In genomic region chr4:117545042-117545441, GRCh38 we compare ENCODE assay signal across 32 cellular contexts.
"Had no signal": no experiment of that assay in that cellular context is flagged by ENCODE, and none has a peak within 500 bp of the region (broad histone marks: within the 10 kb centered on the region; RNA-seq: fewer than 3 reads in every experiment).

No MANE protein-coding gene starts in this region.

- FAIRE-seq: bronchial epithelial cell, frontal cortex had no signal

- H3K27me3 ChIP-seq: dorsolateral prefrontal cortex, esophagus muscularis mucosa had no signal

- H3K9me3 Mint-ChIP-seq: activated CD4-positive, alpha-beta memory T cell treated with anti-CD3 and anti-CD28 coated beads for 36 hours; activated CD4-positive, alpha-beta T cell treated with anti-CD3 and anti-CD28 coated beads, Interleukin-2, amount 10 ng/mL, durations not matched to agents 24 days and 14 days; activated naive CD4-positive, alpha-beta T cell treated with anti-CD3 and anti-CD28 coated beads for 36 hours; activated T-helper 1 cell treated with anti-CD3 and anti-CD28 coated beads, Interleukin-12 subunit alpha, Interleukin-12 subunit beta, Interleukin-2, Interleukin-4 antibody, amounts not matched to agents 30 ng/mL and 10 ng/mL and 1 ng/mL, durations not matched to agents 14 hours and 24 hours and 36 hours; activated T-helper 2 cell treated with anti-CD3 and anti-CD28 coated beads, Interferon-gamma antibody, Interleukin-2, Interleukin-4, amounts not matched to agents 10 μg/mL and 5 μg/mL and 100 μg/mL, durations not matched to agents 14 hours and 24 hours and 36 hours; dendritic cell treated with granulocyte-macrophage colony-stimulating factor and Interleukin-4, amounts not matched to agents 40 ng/mL and 50 ng/mL, for 4 days had no signal

- H3K36me3 Mint-ChIP-seq: activated CD4-positive, alpha-beta memory T cell treated with anti-CD3 and anti-CD28 coated beads for 36 hours; activated CD8-positive, alpha-beta memory T cell treated with anti-CD3 and anti-CD28 coated beads, Interleukin-2, amount 10 ng/mL, durations not matched to agents 7 days and 5 days; activated naive CD4-positive, alpha-beta T cell treated with anti-CD3 and anti-CD28 coated beads, Interleukin-2, amount 50 U/mL, for 24 hours; activated naive CD8-positive, alpha-beta T cell treated with anti-CD3 and anti-CD28 coated beads for 36 hours; brain had no signal

- H3K27ac ChIP-seq: coronary artery, dorsolateral prefrontal cortex, esophagus muscularis mucosa had no signal

- H3K4me3 Mint-ChIP-seq: activated CD4-positive, alpha-beta memory T cell treated with anti-CD3 and anti-CD28 coated beads for 36 hours; activated CD4-positive, alpha-beta T cell treated with anti-CD3 and anti-CD28 coated beads for 36 hours; activated CD4-positive, alpha-beta T cell treated with anti-CD3 and anti-CD28 coated beads, Interleukin-2, amount 10 ng/mL, durations not matched to agents 24 days and 14 days; activated CD8-positive, alpha-beta memory T cell treated with anti-CD3 and anti-CD28 coated beads, Interleukin-2, amount 10 ng/mL, durations not matched to agents 7 days and 5 days; activated CD8-positive, alpha-beta T cell treated with anti-CD3 and anti-CD28 coated beads, Interleukin-2, amount 10 ng/mL, durations not matched to agents 7 days and 5 days; activated naive CD4-positive, alpha-beta T cell treated with anti-CD3 and anti-CD28 coated beads for 36 hours; activated naive CD4-positive, alpha-beta T cell treated with anti-CD3 and anti-CD28 coated beads, Interleukin-2, amount 50 U/mL, for 24 hours; activated naive CD8-positive, alpha-beta T cell treated with anti-CD3 and anti-CD28 coated beads for 36 hours; activated naive CD8-positive, alpha-beta T cell treated with anti-CD3 and anti-CD28 coated beads, Interleukin-2, amount 50 U/mL, for 24 hours; activated T-helper 1 cell treated with anti-CD3 and anti-CD28 coated beads, Interleukin-12 subunit alpha, Interleukin-12 subunit beta, Interleukin-2, Interleukin-4 antibody, amounts not matched to agents 30 ng/mL and 10 ng/mL and 1 ng/mL, durations not matched to agents 14 hours and 24 hours and 36 hours; brain; central memory CD8-positive, alpha-beta T cell; dendritic cell treated with granulocyte-macrophage colony-stimulating factor and Interleukin-4, amounts not matched to agents 40 ng/mL and 50 ng/mL, for 4 days; endodermal cell had no signal

- H3K36me3 ChIP-seq: esophagus muscularis mucosa had no signal

- H3K27ac Mint-ChIP-seq: activated CD4-positive, alpha-beta memory T cell treated with anti-CD3 and anti-CD28 coated beads for 36 hours; activated CD4-positive, alpha-beta T cell treated with anti-CD3 and anti-CD28 coated beads for 36 hours; activated CD4-positive, alpha-beta T cell treated with anti-CD3 and anti-CD28 coated beads, Interleukin-2, amount 10 ng/mL, durations not matched to agents 24 days and 14 days; activated CD8-positive, alpha-beta memory T cell treated with anti-CD3 and anti-CD28 coated beads, Interleukin-2, amount 10 ng/mL, durations not matched to agents 7 days and 5 days; activated CD8-positive, alpha-beta T cell treated with anti-CD3 and anti-CD28 coated beads, Interleukin-2, amount 10 ng/mL, durations not matched to agents 7 days and 5 days; activated naive CD4-positive, alpha-beta T cell treated with anti-CD3 and anti-CD28 coated beads for 36 hours; activated naive CD4-positive, alpha-beta T cell treated with anti-CD3 and anti-CD28 coated beads, Interleukin-2, amount 50 U/mL, for 24 hours; activated naive CD8-positive, alpha-beta T cell treated with anti-CD3 and anti-CD28 coated beads for 36 hours; activated naive CD8-positive, alpha-beta T cell treated with anti-CD3 and anti-CD28 coated beads, Interleukin-2, amount 50 U/mL, for 24 hours; activated T-helper 1 cell treated with anti-CD3 and anti-CD28 coated beads, Interleukin-12 subunit alpha, Interleukin-12 subunit beta, Interleukin-2, Interleukin-4 antibody, amounts not matched to agents 30 ng/mL and 10 ng/mL and 1 ng/mL, durations not matched to agents 14 hours and 24 hours and 36 hours; activated T-helper 2 cell treated with anti-CD3 and anti-CD28 coated beads, Interferon-gamma antibody, Interleukin-2, Interleukin-4, amounts not matched to agents 10 μg/mL and 5 μg/mL and 100 μg/mL, durations not matched to agents 14 hours and 24 hours and 36 hours; brain; dendritic cell treated with granulocyte-macrophage colony-stimulating factor and Interleukin-4, amounts not matched to agents 40 ng/mL and 50 ng/mL, for 4 days; endodermal cell had no signal

- H3K4me1 Mint-ChIP-seq: activated CD4-positive, alpha-beta T cell treated with anti-CD3 and anti-CD28 coated beads for 36 hours; activated CD4-positive, alpha-beta T cell treated with anti-CD3 and anti-CD28 coated beads, Interleukin-2, amount 10 ng/mL, durations not matched to agents 24 days and 14 days; activated CD8-positive, alpha-beta memory T cell treated with anti-CD3 and anti-CD28 coated beads, Interleukin-2, amount 10 ng/mL, durations not matched to agents 7 days and 5 days; activated naive CD4-positive, alpha-beta T cell treated with anti-CD3 and anti-CD28 coated beads, Interleukin-2, amount 50 U/mL, for 24 hours; activated naive CD8-positive, alpha-beta T cell treated with anti-CD3 and anti-CD28 coated beads for 36 hours; activated naive CD8-positive, alpha-beta T cell treated with anti-CD3 and anti-CD28 coated beads, Interleukin-2, amount 50 U/mL, for 24 hours; central memory CD8-positive, alpha-beta T cell; endodermal cell had no signal

- ATAC-seq: activated CD4-positive, alpha-beta T cell treated with anti-CD3 and anti-CD28 coated beads for 36 hours; activated CD8-positive, alpha-beta memory T cell treated with anti-CD3 and anti-CD28 coated beads, Interleukin-2, amount 10 ng/mL, durations not matched to agents 7 days and 5 days; activated CD8-positive, alpha-beta T cell treated with anti-CD3 and anti-CD28 coated beads, Interleukin-2, amount 10 ng/mL, durations not matched to agents 7 days and 5 days; activated naive CD8-positive, alpha-beta T cell treated with anti-CD3 and anti-CD28 coated beads, Interleukin-2, amount 50 U/mL, for 24 hours had no signal

- H3K27me3 Mint-ChIP-seq: activated CD4-positive, alpha-beta memory T cell treated with anti-CD3 and anti-CD28 coated beads for 36 hours; activated CD4-positive, alpha-beta T cell treated with anti-CD3 and anti-CD28 coated beads for 36 hours; activated CD4-positive, alpha-beta T cell treated with anti-CD3 and anti-CD28 coated beads, Interleukin-2, amount 10 ng/mL, durations not matched to agents 24 days and 14 days; activated CD8-positive, alpha-beta memory T cell treated with anti-CD3 and anti-CD28 coated beads, Interleukin-2, amount 10 ng/mL, durations not matched to agents 7 days and 5 days; activated naive CD4-positive, alpha-beta T cell treated with anti-CD3 and anti-CD28 coated beads, Interleukin-2, amount 50 U/mL, for 24 hours; activated naive CD8-positive, alpha-beta T cell treated with anti-CD3 and anti-CD28 coated beads for 36 hours; activated naive CD8-positive, alpha-beta T cell treated with anti-CD3 and anti-CD28 coated beads, Interleukin-2, amount 50 U/mL, for 24 hours; brain; central memory CD8-positive, alpha-beta T cell; dendritic cell treated with granulocyte-macrophage colony-stimulating factor and Interleukin-4, amounts not matched to agents 40 ng/mL and 50 ng/mL, for 4 days had no signal

- H3K9me3 ChIP-seq: esophagus muscularis mucosa had no signal

- H3K4me3 ChIP-seq: coronary artery, dorsolateral prefrontal cortex, esophagus muscularis mucosa had no signal

- H3K4me1 ChIP-seq: esophagus muscularis mucosa had no signal

- DNase-seq: activated CD4-positive, alpha-beta memory T cell treated with anti-CD3 and anti-CD28 coated beads for 36 hours; activated CD4-positive, alpha-beta T cell treated with anti-CD3 and anti-CD28 coated beads for 36 hours; activated CD4-positive, alpha-beta T cell treated with anti-CD3 and anti-CD28 coated beads, Interleukin-2, amount 10 ng/mL, durations not matched to agents 24 days and 14 days; activated CD4-positive, CD25-positive, alpha-beta regulatory T cell; activated CD4-positive, CD25-positive, alpha-beta regulatory T cell treated with anti-CD3 and anti-CD28 coated beads, Interleukin-2, amount 50 U/mL, for 72 hours; activated CD8-positive, alpha-beta memory T cell treated with anti-CD3 and anti-CD28 coated beads, Interleukin-2, amount 10 ng/mL, durations not matched to agents 7 days and 5 days; activated CD8-positive, alpha-beta memory T cell treated with anti-CD3 and anti-CD28 coated beads, Interleukin-2, amount 50 U/mL, for 4 hours; activated CD8-positive, alpha-beta T cell treated with anti-CD3 and anti-CD28 coated beads, Interleukin-2, amount 10 ng/mL, durations not matched to agents 7 days and 5 days; activated effector memory CD4-positive, alpha-beta T cell treated with anti-CD3 and anti-CD28 coated beads, Interleukin-2, amount 50 U/mL, for 16 hours; activated naive CD4-positive, alpha-beta T cell treated with anti-CD3 and anti-CD28 coated beads for 36 hours; activated naive CD8-positive, alpha-beta T cell treated with anti-CD3 and anti-CD28 coated beads for 36 hours; activated naive CD8-positive, alpha-beta T cell treated with anti-CD3 and anti-CD28 coated beads, Interleukin-2, amount 50 U/mL, for 24 hours; activated T-cell treated with anti-CD3 and anti-CD28 coated beads, Interleukin-2, amount 50 U/mL, for 1 hour; activated T-cell treated with anti-CD3 and anti-CD28 coated beads, Interleukin-2, amount 50 U/mL, for 48 hours; amniotic stem cell; anterior cingulate cortex; dorsolateral prefrontal cortex; effector memory CD4-positive, alpha-beta T cell; endodermal cell; foreskin fibroblast; head of caudate nucleus; T-helper 2 cell had no signal
